ENCODE assay signal across 8 cellular contexts in the genomic region with DNA sequence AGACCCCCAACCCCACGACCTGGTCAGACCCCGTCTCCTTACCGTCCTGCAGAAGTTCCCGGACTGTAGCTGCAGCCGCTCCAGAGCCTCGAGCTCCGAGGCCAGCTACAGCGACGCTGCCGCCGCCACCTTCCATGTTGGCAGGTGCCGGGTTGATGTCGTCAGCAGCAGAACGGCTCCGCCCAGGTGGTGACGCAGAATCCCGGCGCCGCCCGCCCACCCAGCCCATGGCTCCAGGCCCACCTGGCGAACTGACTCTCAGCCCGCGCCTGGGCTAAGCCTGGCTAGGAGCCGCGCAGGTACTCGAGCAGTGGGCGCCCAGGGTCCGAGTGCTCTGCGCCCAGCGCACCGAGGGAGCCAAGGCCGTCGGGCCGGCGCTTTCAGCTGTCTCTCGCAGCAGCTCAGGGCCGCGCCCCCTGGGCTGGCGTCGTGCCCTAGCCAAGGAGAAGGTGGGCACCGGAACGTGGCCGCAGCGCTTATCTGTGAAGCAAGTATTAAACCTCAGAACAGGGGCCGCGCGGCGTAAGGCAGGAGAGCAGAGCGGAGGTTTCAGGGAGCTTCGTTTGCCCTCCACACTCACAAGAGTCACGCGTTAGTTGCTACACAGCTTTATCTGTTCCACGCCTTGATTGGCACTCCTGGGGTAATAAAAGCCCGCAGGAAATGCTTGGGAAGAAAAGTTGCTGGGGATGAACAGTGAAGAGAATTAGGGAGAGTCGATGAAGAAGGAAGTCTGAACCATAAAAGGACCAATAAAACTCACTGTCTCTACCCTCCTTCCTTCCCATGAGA. TPM values are rescaled to one million over a fixed set of nuclear protein-coding genes. Genes with fewer than 3 reads are reported as not detected.
A peak's percentile ranks its signal among the peaks of the same experiment; 100 is the strongest.
DNase-seq lines count a peak whose midpoint lies in the region; ATAC-seq and TF ChIP-seq lines count a peak whose summit lies in the region.

A gene (minus strand): TSS at position 160 of the 792 bp plus-strand sequence. CDS start 24 bp downstream, at position 136.
A gene with protein sequence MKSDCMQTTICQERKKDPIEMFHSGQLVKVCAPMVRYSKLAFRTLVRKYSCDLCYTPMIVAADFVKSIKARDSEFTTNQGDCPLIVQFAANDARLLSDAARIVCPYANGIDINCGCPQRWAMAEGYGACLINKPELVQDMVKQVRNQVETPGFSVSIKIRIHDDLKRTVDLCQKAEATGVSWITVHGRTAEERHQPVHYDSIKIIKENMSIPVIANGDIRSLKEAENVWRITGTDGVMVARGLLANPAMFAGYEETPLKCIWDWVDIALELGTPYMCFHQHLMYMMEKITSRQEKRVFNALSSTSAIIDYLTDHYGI (plus strand): TSS at position 211 of the 792 bp plus-strand sequence. CDS start 3,100 bp downstream, outside the sequence.

- no peaks in the 10 kb centered on the region for H4K20me1 ChIP-seq in fibroblast of lung (ENCODE audit: control insufficient read depth, extremely low read depth, insufficient read depth, low read length)

- peak; percentile 19; the same call in 1 of the 2 replicates for TF ChIP-seq EP300 in Ishikawa (IDR thresholded peaks at IDR 0.05; ENCODE audit: borderline replicate concordance)

- peak within 1 kb of the TSS; percentile 95 for H3K27ac ChIP-seq in fibroblast of lung (ENCODE audit: insufficient read depth, low read length)

- peaks cover 8% of the 10 kb centered on the region for H3K4me1 ChIP-seq in fibroblast of lung (ENCODE audit: control insufficient read depth, extremely low read depth, insufficient read depth, low read length)

- no peaks in the 10 kb centered on the region for H3K27me3 ChIP-seq in fibroblast of lung (ENCODE audit: control insufficient read depth, insufficient read depth, low read length)

- intact Hi-C loops in natural killer cell (cut with micrococcal nuclease), result loop anchor here (2.0 kb wide), 1 partner anchor 179 kb away; no protein-coding TSS in a partner anchor

- no peaks in the 10 kb centered on the region for H3K27me3 Mint-ChIP-seq in activated T-helper 17 cell treated with anti-CD3 and anti-CD28 coated beads, Interleukin-2, amount 50 U/mL, for 72 hours
- no peaks in the 10 kb centered on the region for H3K27me3 Mint-ChIP-seq in natural killer cell (ENCODE audit: low read depth in 2 of 2)

- H3K4me2 ChIP-seq in fibroblast of lung (ENCODE audit: extremely low read depth, insufficient read depth, low read length), result peak within 1 kb of the TSS; percentile 93

- peaks cover 8% of the 10 kb centered on the region for H3K79me2 ChIP-seq in fibroblast of lung (ENCODE audit: control insufficient read depth, insufficient read depth, low read length)

- H3K9me3 Mint-ChIP-seq in activated T-helper 17 cell treated with anti-CD3 and anti-CD28 coated beads, Interleukin-2, amount 50 U/mL, for 72 hours, result no peaks in the 10 kb centered on the region
- no peaks in the 10 kb centered on the region for H3K9me3 Mint-ChIP-seq in natural killer cell

- H3K36me3 ChIP-seq in fibroblast of lung (ENCODE audit: control insufficient read depth, insufficient read depth, low read length), result no peaks in the 10 kb centered on the region

- ATAC-seq in GM21619 (IDR thresholded peaks at IDR 0.05; ENCODE audit: unreplicated experiment) (peak; percentile 98), natural killer cell (peak; percentile 91 to 94 (median 93))
- peak; percentile 91 for ATAC-seq in activated T-helper 17 cell treated with anti-CD3 and anti-CD28 coated beads, Interleukin-2, amount 50 U/mL, for 72 hours (replicated peaks)

- TF ChIP-seq CTCF in fibroblast of lung (conservative IDR thresholded peaks at IDR 0.05 in 1 of 2, IDR thresholded peaks at IDR 0.05 in 1 of 2; ENCODE audit: low read depth in 1 of 2, low read length in 2 of 2) (no peak), natural killer cell (IDR thresholded peaks at IDR 0.05) (no peak)

- TF ChIP-seq RAD21 in Ishikawa (IDR thresholded peaks at IDR 0.05; ENCODE audit: low read depth), result no peak

- H3K9me3 ChIP-seq in fibroblast of lung (ENCODE audit: control insufficient read depth, insufficient read depth, low read depth, low read length), result no peaks in the 10 kb centered on the region

- H3K9ac ChIP-seq in fibroblast of lung (ENCODE audit: insufficient read depth, low read length), result peak within 1 kb of the TSS; percentile 96

- peak within 1 kb of the TSS; percentile 87 for H3K27ac Mint-ChIP-seq in activated T-helper 17 cell treated with anti-CD3 and anti-CD28 coated beads, Interleukin-2, amount 50 U/mL, for 72 hours
- peak within 1 kb of the TSS; percentile 84 to 87 for H3K27ac Mint-ChIP-seq in natural killer cell

- peak within 1 kb of the TSS; percentile 89 for H3K4me3 Mint-ChIP-seq in activated T-helper 17 cell treated with anti-CD3 and anti-CD28 coated beads, Interleukin-2, amount 50 U/mL, for 72 hours
- peak within 1 kb of the TSS; percentile 95 for H3K4me3 Mint-ChIP-seq in natural killer cell

- DNase-seq in DMS79 treated with DMSO at 0.1 percent for 48 hours (lab: John Stamatoyannopoulos, UW), result peak; percentile 81
- peak; percentile 89 for DNase-seq in RKO (ENCODE audit: low spot score)
- peak; percentile 78 to 80 for DNase-seq in fibroblast of lung (ENCODE audit: low read depth in 2 of 2)
- peak; percentile 85 for DNase-seq in natural killer cell
- DNase-seq in stimulated activated naive CD4-positive, alpha-beta T cell treated with Interleukin-2 at 50 U/mL for 16 hours (lab: John Stamatoyannopoulos, UW), result peak; percentile 83

- H3K36me3 Mint-ChIP-seq in activated T-helper 17 cell treated with anti-CD3 and anti-CD28 coated beads, Interleukin-2, amount 50 U/mL, for 72 hours (ENCODE audit: low read depth), result peaks cover 19% of the 10 kb centered on the region
- H3K36me3 Mint-ChIP-seq in natural killer cell, result peaks cover under 1% of the 10 kb centered on the region

- H2AFZ ChIP-seq in fibroblast of lung (ENCODE audit: low read length), result peak within 1 kb of the TSS; percentile 100

- H3K4me3 ChIP-seq in fibroblast of lung (replicated peaks in 1 of 4; ENCODE audit: control extremely low read depth in 1 of 4, insufficient read depth in 1 of 4, low read depth in 3 of 4, low read length in 4 of 4), result peak within 1 kb of the TSS; percentile 83 to 99 (median 91)

- peaks cover 55% of the 10 kb centered on the region for H3K4me1 Mint-ChIP-seq in activated T-helper 17 cell treated with anti-CD3 and anti-CD28 coated beads, Interleukin-2, amount 50 U/mL, for 72 hours
- H3K4me1 Mint-ChIP-seq in natural killer cell, result peaks cover 49 to 55% of the 10 kb centered on the region in 2 donors

TF ChIP-seq in Ishikawa, 13 proteins besides CTCF, POLR2A, EP300 and RAD21 (continues in another document):
- TF ChIP-seq YY1 (IDR thresholded peaks at IDR 0.05; ENCODE audit: low read depth), result peak; percentile 90
- TF ChIP-seq TCF12 (IDR thresholded peaks at IDR 0.05; ENCODE audit: low read depth), result peak; percentile 33; the same call in 1 of the 2 replicates
- TF ChIP-seq, protein P1, sequence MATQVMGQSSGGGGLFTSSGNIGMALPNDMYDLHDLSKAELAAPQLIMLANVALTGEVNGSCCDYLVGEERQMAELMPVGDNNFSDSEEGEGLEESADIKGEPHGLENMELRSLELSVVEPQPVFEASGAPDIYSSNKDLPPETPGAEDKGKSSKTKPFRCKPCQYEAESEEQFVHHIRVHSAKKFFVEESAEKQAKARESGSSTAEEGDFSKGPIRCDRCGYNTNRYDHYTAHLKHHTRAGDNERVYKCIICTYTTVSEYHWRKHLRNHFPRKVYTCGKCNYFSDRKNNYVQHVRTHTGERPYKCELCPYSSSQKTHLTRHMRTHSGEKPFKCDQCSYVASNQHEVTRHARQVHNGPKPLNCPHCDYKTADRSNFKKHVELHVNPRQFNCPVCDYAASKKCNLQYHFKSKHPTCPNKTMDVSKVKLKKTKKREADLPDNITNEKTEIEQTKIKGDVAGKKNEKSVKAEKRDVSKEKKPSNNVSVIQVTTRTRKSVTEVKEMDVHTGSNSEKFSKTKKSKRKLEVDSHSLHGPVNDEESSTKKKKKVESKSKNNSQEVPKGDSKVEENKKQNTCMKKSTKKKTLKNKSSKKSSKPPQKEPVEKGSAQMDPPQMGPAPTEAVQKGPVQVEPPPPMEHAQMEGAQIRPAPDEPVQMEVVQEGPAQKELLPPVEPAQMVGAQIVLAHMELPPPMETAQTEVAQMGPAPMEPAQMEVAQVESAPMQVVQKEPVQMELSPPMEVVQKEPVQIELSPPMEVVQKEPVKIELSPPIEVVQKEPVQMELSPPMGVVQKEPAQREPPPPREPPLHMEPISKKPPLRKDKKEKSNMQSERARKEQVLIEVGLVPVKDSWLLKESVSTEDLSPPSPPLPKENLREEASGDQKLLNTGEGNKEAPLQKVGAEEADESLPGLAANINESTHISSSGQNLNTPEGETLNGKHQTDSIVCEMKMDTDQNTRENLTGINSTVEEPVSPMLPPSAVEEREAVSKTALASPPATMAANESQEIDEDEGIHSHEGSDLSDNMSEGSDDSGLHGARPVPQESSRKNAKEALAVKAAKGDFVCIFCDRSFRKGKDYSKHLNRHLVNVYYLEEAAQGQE (IDR thresholded peaks at IDR 0.05; ENCODE audit: low read depth), result no peak
- TF ChIP-seq, protein P2, sequence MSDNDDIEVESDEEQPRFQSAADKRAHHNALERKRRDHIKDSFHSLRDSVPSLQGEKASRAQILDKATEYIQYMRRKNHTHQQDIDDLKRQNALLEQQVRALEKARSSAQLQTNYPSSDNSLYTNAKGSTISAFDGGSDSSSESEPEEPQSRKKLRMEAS (IDR thresholded peaks at IDR 0.05), result peak; percentile 55; the same call in 1 of the 2 replicates
- TF ChIP-seq, protein P3, sequence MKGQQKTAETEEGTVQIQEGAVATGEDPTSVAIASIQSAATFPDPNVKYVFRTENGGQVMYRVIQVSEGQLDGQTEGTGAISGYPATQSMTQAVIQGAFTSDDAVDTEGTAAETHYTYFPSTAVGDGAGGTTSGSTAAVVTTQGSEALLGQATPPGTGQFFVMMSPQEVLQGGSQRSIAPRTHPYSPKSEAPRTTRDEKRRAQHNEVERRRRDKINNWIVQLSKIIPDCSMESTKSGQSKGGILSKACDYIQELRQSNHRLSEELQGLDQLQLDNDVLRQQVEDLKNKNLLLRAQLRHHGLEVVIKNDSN (IDR thresholded peaks at IDR 0.05), result no peak; the same call in 1 of the 2 replicates
- TF ChIP-seq TEAD4 (IDR thresholded peaks at IDR 0.05), result 0 out of 2 replicates have a peak, but pooled peaks have one; percentile 4

RNA-seq across cellular contexts. Expression of the first gene that starts in this region (rescaled TPM):
- 10 to 100 TPM; 33.7 to 36.3 TPM for total RNA-seq in activated T-helper 17 cell treated with anti-CD3 and anti-CD28 coated beads, Interleukin-2, amount 50 U/mL, for 72 hours
- total RNA-seq in fibroblast of lung (28.2 and 34.5 TPM in 2 replicates), natural killer cell (10 to 100 TPM; 49.2 to 54.6 (median 54.2) TPM)
- polyA plus RNA-seq in fibroblast of lung, result 32.7 and 40.3 TPM in 2 replicates
- polyA plus RNA-seq in fibroblast of lung (2012), result 20.1 and 26.4 TPM in 2 replicates
- polyA minus RNA-seq in fibroblast of lung (ENCODE audit: low replicate concordance), result 9.8 and 17.0 TPM in 2 replicates

RNA-seq across cellular contexts. Expression of the second gene that starts in this region (rescaled TPM):
- 10 to 100 TPM in 1 of 2 donors, 1 to 10 TPM in 1; 9.2 to 12.9 TPM for total RNA-seq in activated T-helper 17 cell treated with anti-CD3 and anti-CD28 coated beads, Interleukin-2, amount 50 U/mL, for 72 hours
- total RNA-seq in fibroblast of lung, result 6.4 and 8.8 TPM in 2 replicates
- polyA plus RNA-seq in fibroblast of lung, result 5.5 TPM in 2 replicates
- 3.8 and 4.7 TPM in 2 replicates for polyA plus RNA-seq in fibroblast of lung (2012)
- 0.20 and 2.0 TPM in 2 replicates for polyA minus RNA-seq in fibroblast of lung (ENCODE audit: low replicate concordance)
- total RNA-seq in natural killer cell, result 10 to 100 TPM in 1 of 3 donors, 1 to 10 TPM in 2; 5.5 to 10.5 (median 9.1) TPM

Comparison
In these comparisons a context has a peak if more than half of its experiments do, and no peak if none do; other contexts are left out.
1. Peak in every context shown above with its lines: DNase-seq, ATAC-seq, H3K4me3 ChIP-seq and H3K27ac ChIP-seq.